Comparison of ENCODE assay signal across 8 cellular contexts in genomic region chr6:5302995-5303622, GRCh38. TPM values are rescaled to one million over a fixed set of nuclear protein-coding genes. Genes with fewer than 3 reads are reported as not detected.
DNase-seq lines count a peak whose midpoint lies in the region; ATAC-seq and TF ChIP-seq lines count a peak whose summit lies in the region.

No MANE protein-coding gene starts in this region.

- H3K36me3 Mint-ChIP-seq in activated naive CD8-positive, alpha-beta T cell treated with anti-CD3 and anti-CD28 coated beads, Interleukin-2, amount 10 ng/mL, durations not matched to agents 7 days and 5 days, result no peaks in the 10 kb centered on the region

- H3K27me3 Mint-ChIP-seq in activated naive CD8-positive, alpha-beta T cell treated with anti-CD3 and anti-CD28 coated beads, Interleukin-2, amount 10 ng/mL, durations not matched to agents 7 days and 5 days, result no peaks in the 10 kb centered on the region

- CTCF ChIA-PET in RWPE1 (lab: Yijun Ruan, JAX), result interaction anchor here (0.5 to 2.3 kb wide), 17 partner anchors 8 to 1235 kb away, joined by 3 to 33 read pairs (median 3); no protein-coding TSS in a partner anchor

- no peak overlapping the region for H3K4me3 Mint-ChIP-seq in activated naive CD8-positive, alpha-beta T cell treated with anti-CD3 and anti-CD28 coated beads, Interleukin-2, amount 10 ng/mL, durations not matched to agents 7 days and 5 days

- POLR2A ChIA-PET in RWPE1 (lab: Yijun Ruan, JAX; ENCODE audit: low non-redundant PET), result interaction anchor here (0.6 kb wide), 1 partner anchor 705 kb away, joined by 4 read pairs; no protein-coding TSS in a partner anchor
- POLR2A ChIA-PET in activated naive CD8-positive, alpha-beta T cell treated with anti-CD3 and anti-CD28 coated beads, Interleukin-2, amount 10 ng/mL, durations not matched to agents 7 days and 5 days (lab: Charles Lee), result interaction anchor here (1.0 kb wide), 1 partner anchor 42 kb away, joined by 4 read pairs; the partner anchor contains the start of genes FARS2 and LYRM4

- H3K27ac Mint-ChIP-seq in activated naive CD8-positive, alpha-beta T cell treated with anti-CD3 and anti-CD28 coated beads, Interleukin-2, amount 10 ng/mL, durations not matched to agents 7 days and 5 days, result no peak overlapping the region

- ATAC-seq in GM18909 (IDR thresholded peaks at IDR 0.05; ENCODE audit: poor library complexity, unreplicated experiment) (peak; percentile 63), HG03135 (IDR thresholded peaks at IDR 0.05; ENCODE audit: unreplicated experiment) (peak; percentile 73)
- peak; percentile 81 for ATAC-seq in activated naive CD8-positive, alpha-beta T cell treated with anti-CD3 and anti-CD28 coated beads, Interleukin-2, amount 10 ng/mL, durations not matched to agents 7 days and 5 days (ENCODE audit: low read depth)

- no peak overlapping the region for H3K27ac ChIP-seq in RWPE1

- TF ChIP-seq CTCF in RWPE1 (conservative IDR thresholded peaks at IDR 0.05; ENCODE audit: low read depth), result peak; percentile 42

- H3K4me1 Mint-ChIP-seq in activated naive CD8-positive, alpha-beta T cell treated with anti-CD3 and anti-CD28 coated beads, Interleukin-2, amount 10 ng/mL, durations not matched to agents 7 days and 5 days, result peaks cover 17% of the 10 kb centered on the region

- H3K9me3 Mint-ChIP-seq in activated naive CD8-positive, alpha-beta T cell treated with anti-CD3 and anti-CD28 coated beads, Interleukin-2, amount 10 ng/mL, durations not matched to agents 7 days and 5 days, result no peaks in the 10 kb centered on the region

- DNase-seq in Ammon's horn (ENCODE audit: low spot score) (peak; percentile 31), RWPE1 (ENCODE audit: low spot score) (peak; percentile 77), iris pigment epithelial cell (ENCODE audit: low read depth) (peak; percentile 36), H4 (ENCODE audit: low spot score) (no peak)
- DNase-seq in activated naive CD8-positive, alpha-beta T cell treated with anti-CD3 and anti-CD28 coated beads, Interleukin-2, amount 10 ng/mL, durations not matched to agents 7 days and 5 days, result peak; percentile 40
- DNase-seq in stimulated activated CD4-positive, alpha-beta T cell treated with anti-CD3 and anti-CD28 coated beads, TNF-alpha, amount 100 ng/mL, for 48 hours (ENCODE audit: low read depth in 3 of 3), result peak in 2 of 3 donors; percentile 33 to 47

RNA-seq across cellular contexts. Expression of gene FARS2, which starts 41.8 kb away (rescaled TPM):
- total RNA-seq in activated naive CD8-positive, alpha-beta T cell treated with anti-CD3 and anti-CD28 coated beads, Interleukin-2, amount 10 ng/mL, durations not matched to agents 7 days and 5 days, result 10 to 100 TPM; 15.5 to 18.4 TPM
- 17.6 and 19.2 TPM in 2 replicates for total RNA-seq in H4 (2014; rRNA removed; shearing (Covaris generic))

RNA-seq across cellular contexts. Expression of gene LYRM4, which starts 42.4 kb away (rescaled TPM):
- 10 to 100 TPM; 26.5 to 27.1 TPM for total RNA-seq in activated naive CD8-positive, alpha-beta T cell treated with anti-CD3 and anti-CD28 coated beads, Interleukin-2, amount 10 ng/mL, durations not matched to agents 7 days and 5 days
- 31.5 and 33.0 TPM in 2 replicates for total RNA-seq in H4 (2014; rRNA removed; shearing (Covaris generic))
